ENCODE assay signal across 17 cellular contexts in genomic region chr20:19833395-19833794, GRCh38.
"Had no signal": no experiment of that assay in that cellular context is flagged by ENCODE, and none has a peak within 500 bp of the region (broad histone marks: within the 10 kb centered on the region; RNA-seq: fewer than 3 reads in every experiment).

No MANE protein-coding gene starts in this region.

- H3K27ac ChIP-seq: coronary artery, gastroesophageal sphincter, neural progenitor cell, sigmoid colon had no signal

- H3K9me3 Mint-ChIP-seq: natural killer cell treated with Interleukin-12 subunit alpha and Interleukin-12 subunit beta and Interleukin-15 and Interleukin-18, amount 100 ng/mL, for 72 hours; neural progenitor cell had no signal

- DNase-seq: dorsolateral prefrontal cortex; effector CD8-positive, alpha-beta T cell; glutamatergic neuron; immature natural killer cell; left colon; nucleus accumbens; ovary; sigmoid colon; small intestine had no signal

- H3K4me2 ChIP-seq: neural progenitor cell had no signal

- FAIRE-seq: endometrium, small intestine, urothelium cell line had no signal

- H3K36me3 ChIP-seq: gastroesophageal sphincter, neural progenitor cell, ovary, sigmoid colon had no signal

- H3K27me3 ChIP-seq: dorsolateral prefrontal cortex, gastroesophageal sphincter, neural progenitor cell, ovary, sigmoid colon had no signal

- H3K36me3 Mint-ChIP-seq: immature natural killer cell; natural killer cell treated with Interleukin-12 subunit alpha and Interleukin-12 subunit beta and Interleukin-15 and Interleukin-18, amount 100 ng/mL, for 72 hours had no signal

- H3K27ac Mint-ChIP-seq: natural killer cell treated with Interleukin-12 subunit alpha and Interleukin-12 subunit beta and Interleukin-15 and Interleukin-18, amount 100 ng/mL, for 72 hours; neural progenitor cell had no signal

- H3K9ac ChIP-seq: neural progenitor cell had no signal

- H2AFZ ChIP-seq: neural progenitor cell had no signal

- H3K9me3 ChIP-seq: gastroesophageal sphincter, ovary, sigmoid colon had no signal

- H3K4me3 Mint-ChIP-seq: immature natural killer cell; natural killer cell treated with Interleukin-12 subunit alpha and Interleukin-12 subunit beta and Interleukin-15 and Interleukin-18, amount 100 ng/mL, for 72 hours; neural progenitor cell; type B pancreatic cell had no signal

- ATAC-seq: esophagus mucosa; gastroesophageal sphincter; left colon; natural killer cell treated with Interleukin-12 subunit alpha and Interleukin-12 subunit beta and Interleukin-15 and Interleukin-18, amount 100 ng/mL, for 72 hours had no signal

- H3K27me3 Mint-ChIP-seq: type B pancreatic cell had no signal

- H3K4me3 ChIP-seq: coronary artery, dorsolateral prefrontal cortex, gastroesophageal sphincter, neural progenitor cell, ovary, sigmoid colon had no signal
